In genomic region chr7:24025765-24026164, GRCh38 we compare ENCODE assay signal across 1 cellular context.
TF ChIP-seq lines count a peak whose summit lies in the region.

No MANE protein-coding gene starts in this region.

TF ChIP-seq in IMR-90, 13 proteins besides CTCF, POLR2A, EP300 and RAD21:
- TF ChIP-seq RFX5 (IDR thresholded peaks at IDR 0.05; ENCODE audit: low read depth, low read length) (no peak), MAFK (IDR thresholded peaks at IDR 0.05; ENCODE audit: low read depth, low read length) (no peak), NFE2L2 (IDR thresholded peaks at IDR 0.05; ENCODE audit: low read depth, low read length) (no peak), MXI1 (IDR thresholded peaks at IDR 0.05; ENCODE audit: borderline replicate concordance, low read depth, low read length) (no peak), CEBPB (IDR thresholded peaks at IDR 0.05; ENCODE audit: low read depth, low read length) (no peak), SMC3 (IDR thresholded peaks at IDR 0.05; ENCODE audit: low read depth, low read length) (no peak), MAZ (IDR thresholded peaks at IDR 0.05; ENCODE audit: borderline replicate concordance, low read depth, low read length) (no peak), FOS (IDR thresholded peaks at IDR 0.05; ENCODE audit: low read depth, low read length) (no peak), ELK1 (IDR thresholded peaks at IDR 0.05; ENCODE audit: borderline replicate concordance, low read depth, low read length) (no peak), RCOR1 (IDR thresholded peaks at IDR 0.05; ENCODE audit: insufficient replicate concordance, low read length) (no peak), CHD1 (IDR thresholded peaks at IDR 0.05; ENCODE audit: low read depth, low read length) (no peak), BHLHE40 (IDR thresholded peaks at IDR 0.05; ENCODE audit: low read depth, low read length) (no peak)
- TF ChIP-seq, protein P1, sequence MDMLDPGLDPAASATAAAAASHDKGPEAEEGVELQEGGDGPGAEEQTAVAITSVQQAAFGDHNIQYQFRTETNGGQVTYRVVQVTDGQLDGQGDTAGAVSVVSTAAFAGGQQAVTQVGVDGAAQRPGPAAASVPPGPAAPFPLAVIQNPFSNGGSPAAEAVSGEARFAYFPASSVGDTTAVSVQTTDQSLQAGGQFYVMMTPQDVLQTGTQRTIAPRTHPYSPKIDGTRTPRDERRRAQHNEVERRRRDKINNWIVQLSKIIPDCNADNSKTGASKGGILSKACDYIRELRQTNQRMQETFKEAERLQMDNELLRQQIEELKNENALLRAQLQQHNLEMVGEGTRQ (IDR thresholded peaks at IDR 0.05; ENCODE audit: low read depth, low read length), result no peak
TF ChIP-seq in IMR-90: peak in this region for 0.
